22 cellular contexts compared by ENCODE assay signal in the genomic region with DNA sequence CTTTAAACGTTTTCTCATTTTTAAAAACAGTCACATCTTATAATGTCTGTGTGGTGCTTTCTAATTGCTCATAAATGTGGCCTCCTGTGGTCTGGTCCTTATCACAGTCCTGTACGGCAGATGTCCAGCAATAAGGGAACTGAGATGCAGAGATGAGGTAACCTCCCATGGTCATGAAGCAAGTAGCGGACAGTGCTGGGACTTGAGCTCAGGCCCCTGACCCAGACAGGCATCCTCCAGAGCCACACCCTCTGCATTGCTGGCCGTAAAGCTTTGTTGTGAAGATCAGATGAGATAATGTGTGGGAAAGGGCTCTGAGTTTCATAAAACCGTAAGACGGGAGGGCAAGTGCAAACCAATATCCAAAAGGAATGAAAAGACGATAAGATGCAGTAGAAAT.
"Had no signal": no experiment of that assay in that cellular context is flagged by ENCODE, and none has a peak within 500 bp of the region (broad histone marks: within the 10 kb centered on the region; RNA-seq: fewer than 3 reads in every experiment).

No MANE protein-coding gene starts in this region.

- DNase-seq: effector memory CD8-positive, alpha-beta T cell; esophagus squamous epithelium; foreskin keratinocyte; head of caudate nucleus; mammary epithelial cell; naive thymus-derived CD8-positive, alpha-beta T cell; nucleus accumbens; ovary; sigmoid colon; stimulated activated CD4-positive, alpha-beta T cell treated with anti-CD3 and anti-CD28 coated beads, Interleukin-2, amount 100 ng/mL, for 24 hours; stimulated activated naive CD4-positive, alpha-beta T cell; stomach; substantia nigra had no signal

- H3K4me1 Mint-ChIP-seq: neural crest cell had no signal

- H3K9me3 Mint-ChIP-seq: effector memory CD8-positive, alpha-beta T cell; naive thymus-derived CD8-positive, alpha-beta T cell; neural crest cell had no signal

- H3K4me3 ChIP-seq: esophagus squamous epithelium, hepatocyte, ovary, right atrium auricular region, sigmoid colon, skin epidermis, stomach, thoracic aorta, transverse colon had no signal

- H3K4me1 ChIP-seq: esophagus squamous epithelium, foreskin keratinocyte, right atrium auricular region, sigmoid colon, stomach had no signal

- H3K9me3 ChIP-seq: esophagus squamous epithelium, ovary, right atrium auricular region, sigmoid colon, stomach, thoracic aorta, transverse colon had no signal

- H3K27me3 Mint-ChIP-seq: dendritic cell treated with granulocyte-macrophage colony-stimulating factor and Interleukin-4, amounts not matched to agents 40 ng/mL and 50 ng/mL, for 4 days; effector memory CD8-positive, alpha-beta T cell; naive thymus-derived CD8-positive, alpha-beta T cell had no signal

- H3K27ac Mint-ChIP-seq: dendritic cell treated with granulocyte-macrophage colony-stimulating factor and Interleukin-4, amounts not matched to agents 40 ng/mL and 50 ng/mL, for 4 days had no signal

- H3K36me3 ChIP-seq: ovary had no signal

- H3K4me3 Mint-ChIP-seq: dendritic cell treated with granulocyte-macrophage colony-stimulating factor and Interleukin-4, amounts not matched to agents 40 ng/mL and 50 ng/mL, for 4 days; effector memory CD8-positive, alpha-beta T cell; naive thymus-derived CD8-positive, alpha-beta T cell; neural crest cell had no signal

- H3K27me3 ChIP-seq: esophagus squamous epithelium, foreskin keratinocyte, hepatocyte, ovary, right atrium auricular region, sigmoid colon, stomach, transverse colon had no signal

- FAIRE-seq: colon, urothelium cell line had no signal

- H3K27ac ChIP-seq: esophagus squamous epithelium, foreskin keratinocyte, hepatocyte, ovary, right atrium auricular region, sigmoid colon, skin epidermis, stomach, thoracic aorta had no signal

- ATAC-seq: effector memory CD8-positive, alpha-beta T cell; foreskin keratinocyte; naive thymus-derived CD8-positive, alpha-beta T cell had no signal
